ENCODE assay signal across 1 cellular context in the genomic region with DNA sequence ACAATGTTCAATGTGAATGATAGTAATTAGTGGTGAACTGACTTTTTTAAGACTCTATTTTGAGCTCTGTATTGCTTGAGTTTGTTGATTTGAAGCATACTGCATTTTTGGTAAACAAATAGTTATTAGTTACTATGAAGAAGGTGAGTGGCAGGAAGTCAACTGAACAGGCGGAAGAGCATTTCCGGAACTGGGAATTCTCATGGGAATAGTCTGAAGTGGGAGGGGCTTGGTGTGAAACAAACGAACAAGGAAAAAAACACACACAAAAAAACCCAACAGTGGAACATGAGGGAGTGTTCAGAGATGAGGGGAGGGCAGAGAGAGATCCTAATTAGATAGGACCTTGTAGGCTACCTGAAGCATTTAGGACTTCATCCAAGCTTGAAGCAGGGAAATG.
TF ChIP-seq lines count a peak whose summit lies in the region.

No MANE protein-coding gene starts in this region.

TF ChIP-seq in A549, 52 proteins besides CTCF, POLR2A, EP300 and RAD21 (continued from another document):
- TF ChIP-seq, protein P1, sequence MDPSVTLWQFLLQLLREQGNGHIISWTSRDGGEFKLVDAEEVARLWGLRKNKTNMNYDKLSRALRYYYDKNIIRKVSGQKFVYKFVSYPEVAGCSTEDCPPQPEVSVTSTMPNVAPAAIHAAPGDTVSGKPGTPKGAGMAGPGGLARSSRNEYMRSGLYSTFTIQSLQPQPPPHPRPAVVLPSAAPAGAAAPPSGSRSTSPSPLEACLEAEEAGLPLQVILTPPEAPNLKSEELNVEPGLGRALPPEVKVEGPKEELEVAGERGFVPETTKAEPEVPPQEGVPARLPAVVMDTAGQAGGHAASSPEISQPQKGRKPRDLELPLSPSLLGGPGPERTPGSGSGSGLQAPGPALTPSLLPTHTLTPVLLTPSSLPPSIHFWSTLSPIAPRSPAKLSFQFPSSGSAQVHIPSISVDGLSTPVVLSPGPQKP (IDR thresholded peaks at IDR 0.05; ENCODE audit: low read depth, low read length), result no peak
- TF ChIP-seq KDM1A (IDR thresholded peaks at IDR 0.05; ENCODE audit: low read depth) (no peak), ESRRA (IDR thresholded peaks at IDR 0.05; ENCODE audit: borderline replicate concordance, low read length) (no peak)
